11 cellular contexts compared by ENCODE assay signal in the genomic region with DNA sequence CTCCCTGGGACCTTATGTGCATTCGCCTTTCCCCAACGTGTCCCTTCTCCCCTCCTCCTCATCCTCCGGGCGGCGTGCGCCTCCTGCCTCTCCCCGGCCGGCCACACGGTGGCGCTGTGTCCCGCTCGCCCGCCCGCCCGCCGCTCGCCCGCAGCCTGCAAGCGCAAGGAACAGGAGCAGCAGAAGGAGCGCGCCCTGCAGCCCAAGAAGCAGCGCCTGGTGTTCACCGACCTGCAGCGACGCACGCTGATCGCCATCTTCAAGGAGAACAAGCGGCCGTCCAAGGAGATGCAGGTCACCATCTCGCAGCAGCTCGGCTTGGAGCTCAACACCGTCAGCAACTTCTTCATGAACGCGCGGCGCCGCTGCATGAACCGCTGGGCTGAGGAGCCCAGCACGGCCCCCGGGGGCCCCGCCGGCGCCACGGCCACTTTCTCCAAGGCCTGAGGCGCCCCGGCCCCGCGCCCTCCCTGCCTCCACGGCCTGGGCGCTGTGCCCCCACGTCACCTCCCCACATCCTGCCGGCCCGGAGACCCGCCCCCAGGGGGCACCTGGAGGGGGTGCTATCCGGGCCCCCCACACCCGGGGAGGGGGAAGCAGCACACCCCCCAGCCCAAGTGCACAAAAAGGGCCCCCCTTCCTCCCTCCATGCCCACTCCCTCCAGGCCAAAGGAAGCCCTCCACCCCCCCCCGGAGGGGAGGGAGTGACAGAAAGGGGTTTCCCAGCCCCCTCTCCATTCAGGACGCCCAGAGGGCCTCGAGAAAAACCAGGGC. TPM values are rescaled to one million over a fixed set of nuclear protein-coding genes. Genes with fewer than 3 reads are reported as not detected.
DNase-seq lines count a peak whose midpoint lies in the region; TF ChIP-seq lines count a peak whose summit lies in the region.
"Had no signal": no experiment of that assay in that cellular context is flagged by ENCODE, and none has a peak within 500 bp of the region (broad histone marks: within the 10 kb centered on the region; RNA-seq: fewer than 3 reads in every experiment).

No MANE protein-coding gene starts in this region.

- no peak overlapping the region for H3K9ac ChIP-seq in KMS-11

- TF ChIP-seq CTCF in GM06990 (IDR thresholded peaks at IDR 0.05; ENCODE audit: insufficient read depth, low read length, poor library complexity, severe bottlenecking) (peak; percentile 24), KMS-11 (conservative IDR thresholded peaks at IDR 0.05; ENCODE audit: low read depth, low read length) (peak; percentile 41; the same call in 1 of the 2 replicates), MCF 10A (IDR thresholded peaks at IDR 0.05; ENCODE audit: unreplicated experiment) (peak; percentile 72), nephron (IDR thresholded peaks at IDR 0.05; ENCODE audit: unreplicated experiment in 3 of 3) (peak; percentile 26 to 46 (median 26))

- H3K4me1 Mint-ChIP-seq in MCF 10A (ENCODE audit: insufficient read depth, unreplicated experiment) (peaks cover 34% of the 10 kb centered on the region), nephron (peaks cover 6% of the 10 kb centered on the region)

- CTCF ChIA-PET in MCF 10A (lab: Yijun Ruan, JAX) = interaction anchor here (0.6 kb wide), 1 partner anchor 733 kb away, joined by 3 read pairs; no protein-coding TSS in a partner anchor

- no peaks in the 10 kb centered on the region for H3K4me1 ChIP-seq in KMS-11 (ENCODE audit: low read depth, poor library complexity, severe bottlenecking)

- peak overlapping the region; percentile 43 for H3K4me3 Mint-ChIP-seq in MCF 10A (ENCODE audit: unreplicated experiment)
- H3K4me3 Mint-ChIP-seq in nephron = no peak overlapping the region

- POLR2A ChIA-PET in MCF 10A (lab: Yijun Ruan, JAX) = no interaction called here

- H3K4me2 ChIP-seq in KMS-11 = no peak overlapping the region

- no peak overlapping the region for H2AFZ ChIP-seq in KMS-11 (ENCODE audit: low read depth)

- H3K27ac Mint-ChIP-seq in MCF 10A (ENCODE audit: low read depth, unreplicated experiment) (peak overlapping the region; percentile 74), nephron (no peak overlapping the region)

- H3K27me3 Mint-ChIP-seq in MCF 10A (ENCODE audit: insufficient read depth, unreplicated experiment) (no peaks in the 10 kb centered on the region), nephron (ENCODE audit: low read depth) (peaks cover 95% of the 10 kb centered on the region)

- H3K36me3 ChIP-seq in GM06990 (ENCODE audit: control insufficient read depth, insufficient read depth, low read length) (no peaks in the 10 kb centered on the region), KMS-11 (ENCODE audit: insufficient read depth) (no peaks in the 10 kb centered on the region)

- intact Hi-C loops in MCF 10A (cut with micrococcal nuclease) = no loop called here

- H4K20me1 ChIP-seq in KMS-11 (ENCODE audit: insufficient read depth) = no peaks in the 10 kb centered on the region

- H3K36me3 Mint-ChIP-seq in MCF 10A (ENCODE audit: insufficient read depth, unreplicated experiment) (no peaks in the 10 kb centered on the region), nephron (ENCODE audit: low read depth) (no peaks in the 10 kb centered on the region)

- H3K9me3 Mint-ChIP-seq in MCF 10A (ENCODE audit: unreplicated experiment) = peaks cover 8% of the 10 kb centered on the region
- H3K9me3 Mint-ChIP-seq in nephron = peaks cover 28% of the 10 kb centered on the region

- no peak overlapping the region for H3K4me3 ChIP-seq in GM06990 (replicated peaks; ENCODE audit: low read depth, low read length)
- H3K4me3 ChIP-seq in KMS-11 (IDR thresholded peaks at IDR 0.05; ENCODE audit: insufficient read depth, low read depth, low read length) = no peak overlapping the region

- BruUV-seq in MCF 10A (replicated peaks; lab: Mats Ljungman, UMichigan) = no TSS peak

- H3K79me2 ChIP-seq in KMS-11 (ENCODE audit: insufficient read depth, low read depth) = no peaks in the 10 kb centered on the region

- H3K27ac ChIP-seq in KMS-11 = no peak overlapping the region

- H3K27me3 ChIP-seq in GM06990 (replicated peaks; ENCODE audit: control insufficient read depth, insufficient read depth, low read length) (peaks cover 3% of the 10 kb centered on the region), KMS-11 (ENCODE audit: insufficient read depth, low read depth) (peaks cover 89% of the 10 kb centered on the region)

- DNase-seq in GM06990 (ENCODE audit: extremely low read depth, insufficient read length) (no peak), MCF 10A (ENCODE audit: unreplicated experiment) (no peak), DMS 273 (lab: John Stamatoyannopoulos, UW; ENCODE audit: unreplicated experiment) (no peak), SHP77 treated with DMSO at 0.1 percent for 48 hours (lab: John Stamatoyannopoulos, UW) (no peak), COLO668 (lab: John Stamatoyannopoulos, UW; ENCODE audit: unreplicated experiment) (no peak)
- no peak for DNase-seq in activated naive CD4-positive, alpha-beta T cell treated with anti-CD3 and anti-CD28 coated beads, Interleukin-2, amount 50 U/mL, for 16 hours

RNA-seq across cellular contexts. Expression of gene ONECUT3, which starts 21.9 kb away (rescaled TPM):
- 0.02 TPM in 1 of 2 replicates, not detected in the other for total RNA-seq in MCF 10A (2022)
- total RNA-seq: H4; skeletal muscle tissue; T-helper 1 cell treated with Interleukin-12 subunit alpha and Interleukin-12 subunit beta and Interleukin-4 antibody, amounts not matched to agents 30 ng/mL and 1 ng/mL, for 36 hours had no signal

RNA-seq across cellular contexts. Expression of gene ATP8B3, which starts 36.9 kb away (rescaled TPM):
- total RNA-seq in MCF 10A (2022) = 5.6 and 9.3 TPM in 2 replicates
